Comparison of ENCODE assay signal across 8 cellular contexts in the genomic region with DNA sequence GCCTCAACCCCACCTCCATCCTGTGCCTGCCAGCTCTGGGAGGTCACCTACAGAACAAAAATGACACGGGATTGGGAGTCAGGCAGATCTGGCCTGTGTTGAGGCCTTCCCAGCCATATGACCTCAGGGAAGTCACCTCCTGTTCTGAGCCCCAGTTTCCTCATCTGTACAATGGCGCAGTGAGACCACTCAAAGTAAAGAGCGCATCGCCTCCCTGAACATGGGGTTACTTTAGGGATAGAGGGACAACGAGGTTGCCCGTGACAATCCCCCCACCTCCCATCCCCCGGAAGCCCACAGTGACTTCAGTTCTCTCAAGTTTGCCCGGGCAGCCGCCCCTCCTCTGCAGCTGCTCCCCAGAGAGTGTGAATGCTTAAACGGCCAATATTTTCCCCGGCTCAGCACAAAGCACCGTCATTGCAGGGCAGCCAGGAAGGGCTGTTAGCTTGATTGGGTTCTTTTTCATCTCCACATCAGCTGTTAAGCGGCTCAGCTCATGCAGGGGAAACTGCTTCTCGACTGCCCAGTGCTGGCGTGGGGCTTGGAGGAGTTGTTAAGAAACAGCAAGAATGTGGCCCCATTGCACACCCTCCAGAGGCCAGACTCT.
A peak's percentile ranks its signal among the peaks of the same experiment; 100 is the strongest.
DNase-seq lines count a peak whose midpoint lies in the region; ATAC-seq, FAIRE-seq and TF ChIP-seq lines count a peak whose summit lies in the region.

No MANE protein-coding gene starts in this region.

- H3K4me3 Mint-ChIP-seq in astrocyte (ENCODE audit: unreplicated experiment), result no peak overlapping the region

- peaks cover 51% of the 10 kb centered on the region for H3K4me1 Mint-ChIP-seq in astrocyte (ENCODE audit: low read depth, unreplicated experiment)

- H3K27me3 ChIP-seq in breast epithelium, result no peaks in the 10 kb centered on the region
- no peaks in the 10 kb centered on the region for H3K27me3 ChIP-seq in mammary epithelial cell (ENCODE audit: insufficient read depth, low read length)
- H3K27me3 ChIP-seq in astrocyte (ENCODE audit: insufficient read depth, low read length), result no peaks in the 10 kb centered on the region
- no peaks in the 10 kb centered on the region for H3K27me3 ChIP-seq in uterus

- DNase-seq in breast epithelium (ENCODE audit: low spot score in 2 of 2), result no peak
- DNase-seq in mammary epithelial cell, result no peak
- no peak for DNase-seq in astrocyte (ENCODE audit: low read depth)
- DNase-seq in uterus, result peak in 1 of 2 donors; percentile 43
- no peak for DNase-seq in EL

- H3K9me3 ChIP-seq in breast epithelium, result peaks cover 8 to 10% of the 10 kb centered on the region in 2 donors
- no peaks in the 10 kb centered on the region for H3K9me3 ChIP-seq in mammary epithelial cell (replicated peaks; ENCODE audit: insufficient read depth, low read length)
- peaks cover 4% of the 10 kb centered on the region for H3K9me3 ChIP-seq in astrocyte (ENCODE audit: insufficient read depth, low read depth, low read length)
- H3K9me3 ChIP-seq in mesodermal cell (ENCODE audit: control insufficient read depth, low read length), result peaks cover 8% of the 10 kb centered on the region
- H3K9me3 ChIP-seq in uterus, result peaks cover 0 to 10% of the 10 kb centered on the region in 2 donors

- TF ChIP-seq CTCF in breast epithelium (IDR thresholded peaks at IDR 0.05) (no peak), mammary epithelial cell (conservative IDR thresholded peaks at IDR 0.05 in 1 of 2, IDR thresholded peaks at IDR 0.05 in 1 of 2; ENCODE audit: extremely low read depth in 1 of 2, insufficient read depth in 1 of 2, low read depth in 1 of 2, low read length in 2 of 2) (no peak), astrocyte (IDR thresholded peaks at IDR 0.05; ENCODE audit: insufficient read depth, low read depth, low read length) (no peak), uterus (IDR thresholded peaks at IDR 0.05) (no peak)

- H3K36me3 ChIP-seq in breast epithelium (no peaks in the 10 kb centered on the region), mammary epithelial cell (ENCODE audit: insufficient read depth, low read length) (no peaks in the 10 kb centered on the region), astrocyte (ENCODE audit: insufficient read depth, low read length) (no peaks in the 10 kb centered on the region), mesodermal cell (ENCODE audit: control insufficient read depth, insufficient read depth, low read length) (no peaks in the 10 kb centered on the region), uterus (no peaks in the 10 kb centered on the region)

- H3K79me2 ChIP-seq in mammary epithelial cell (ENCODE audit: insufficient read depth, low read length) (no peaks in the 10 kb centered on the region), astrocyte (ENCODE audit: insufficient read depth, low read length) (no peaks in the 10 kb centered on the region)

- intact Hi-C loops in breast epithelium (cut with DNase I; ENCODE audit: low total_unique reads), result loop anchor here (10.0 kb wide), 1 partner anchor 67 kb away; no protein-coding TSS in a partner anchor
- intact Hi-C loops in mammary epithelial cell (cut with micrococcal nuclease), result loop anchor here (2.0 to 5.0 kb wide), 5 partner anchors 51 to 80 kb away; no protein-coding TSS in a partner anchor
- intact Hi-C loops in uterus (cut with DNase I; ENCODE audit: low total_unique reads), result no loop called here

- H3K4me2 ChIP-seq in mammary epithelial cell (ENCODE audit: insufficient read depth, low read depth, low read length) (no peak overlapping the region), astrocyte (ENCODE audit: low read length) (peak overlapping the region; percentile 36)

- dilution Hi-C loops in mammary epithelial cell (cut with HindIII; ENCODE audit: low sequenced_read_pairs), result loop anchor here (5.0 to 10.0 kb wide), 3 partner anchors 63 to 100 kb away; no protein-coding TSS in a partner anchor

- H3K9ac ChIP-seq in mammary epithelial cell (ENCODE audit: insufficient read depth, low read length) (no peak overlapping the region), astrocyte (ENCODE audit: low read length) (peak overlapping the region; percentile 45)

- H3K27ac ChIP-seq in breast epithelium (peak overlapping the region; percentile 55 to 82), mammary epithelial cell (ENCODE audit: insufficient read depth, low read depth, low read length) (no peak overlapping the region), astrocyte (ENCODE audit: low read depth, low read length) (peak overlapping the region; percentile 45), mesodermal cell (ENCODE audit: low read depth, low read length, severe bottlenecking) (peak overlapping the region; percentile 62), uterus (peak overlapping the region; percentile 64 to 89)

- H3K4me1 ChIP-seq in breast epithelium, result peaks cover 7% of the 10 kb centered on the region in 2 donors
- H3K4me1 ChIP-seq in mammary epithelial cell (ENCODE audit: insufficient read depth, low read length), result peaks cover 42% of the 10 kb centered on the region
- H3K4me1 ChIP-seq in astrocyte (ENCODE audit: insufficient read depth, low read length), result peaks cover 45% of the 10 kb centered on the region
- H3K4me1 ChIP-seq in mesodermal cell (ENCODE audit: control insufficient read depth, insufficient read depth, low read length, poor library complexity, severe bottlenecking), result peaks cover 42% of the 10 kb centered on the region
- H3K4me1 ChIP-seq in uterus, result peaks cover 0 to 12% of the 10 kb centered on the region in 2 donors

- 84% methylated on average over 11 of the region's 15 CpGs for WGBS in mammary epithelial cell (ENCODE audit: low coverage, missing lambda C conversion rate)
- WGBS in mesodermal cell (ENCODE audit: insufficient coverage in 2 of 2), 2 experiments, result 60 to 70% methylated on average over 9 to 10 of the region's 15 CpGs

- H3K27ac Mint-ChIP-seq in astrocyte (ENCODE audit: unreplicated experiment), result peak overlapping the region; percentile 73

- peaks cover 5% of the 10 kb centered on the region for H3K36me3 Mint-ChIP-seq in astrocyte (ENCODE audit: low read depth, unreplicated experiment)

- no peaks in the 10 kb centered on the region for H3K27me3 Mint-ChIP-seq in astrocyte (ENCODE audit: low read depth, unreplicated experiment)

- FAIRE-seq in astrocyte (lab: Jason Lieb, UNC), result no peak

- H2AFZ ChIP-seq in mammary epithelial cell (ENCODE audit: low read depth, low read length) (no peak overlapping the region), astrocyte (ENCODE audit: low read depth, low read length) (peak overlapping the region; percentile 36)

- in situ Hi-C loops in mammary epithelial cell (cut with MboI; ENCODE audit: low sequenced_read_pairs in 2 of 2), result loop anchor here in 1 of 2 donors (10.0 kb wide), 1 partner anchor 77 kb away; no protein-coding TSS in a partner anchor

- CTCF ChIA-PET in mammary epithelial cell (lab: Charles Lee; ENCODE audit: low non-redundant PET), result interaction anchor here (0.5 kb wide), 1 partner anchor 864 kb away, joined by 3 read pairs; no protein-coding TSS in a partner anchor

- H4K20me1 ChIP-seq in mammary epithelial cell (ENCODE audit: insufficient read depth, low read length), result no peaks in the 10 kb centered on the region
- no peaks in the 10 kb centered on the region for H4K20me1 ChIP-seq in astrocyte (ENCODE audit: insufficient read depth, low read length)

- no peak overlapping the region for H3K4me3 ChIP-seq in breast epithelium
- H3K4me3 ChIP-seq in mammary epithelial cell (replicated peaks in 1 of 3; ENCODE audit: insufficient read depth in 1 of 3, low read depth in 2 of 3, low read length in 3 of 3), result no peak overlapping the region
- H3K4me3 ChIP-seq in astrocyte (ENCODE audit: insufficient read depth, low read depth, low read length), result no peak overlapping the region
- no peak overlapping the region for H3K4me3 ChIP-seq in mesodermal cell (ENCODE audit: extremely low read depth, insufficient read depth, low read length, poor library complexity, severe bottlenecking)
- H3K4me3 ChIP-seq in uterus, result no peak overlapping the region

- peaks cover 15% of the 10 kb centered on the region for H3K9me3 Mint-ChIP-seq in astrocyte (ENCODE audit: unreplicated experiment)

- TF ChIP-seq POLR2A in breast epithelium (IDR thresholded peaks at IDR 0.05), result no peak
- no peak for TF ChIP-seq POLR2A in uterus (IDR thresholded peaks at IDR 0.05)

- BruUV-seq in mammary epithelial cell (replicated peaks; lab: Mats Ljungman, UMichigan), result no TSS peak

- ATAC-seq in GM19035 (IDR thresholded peaks at IDR 0.05; ENCODE audit: unreplicated experiment), result no peak
- ATAC-seq in GM19351 (IDR thresholded peaks at IDR 0.05; ENCODE audit: unreplicated experiment), result no peak
